Comparison of ENCODE assay signal across 9 cellular contexts in genomic region chr17:18859256-18859655, GRCh38. TPM values are rescaled to one million over a fixed set of nuclear protein-coding genes. Genes with fewer than 3 reads are reported as not detected.
DNase-seq lines count a peak whose midpoint lies in the region; ATAC-seq and TF ChIP-seq lines count a peak whose summit lies in the region.
"Had no signal": no experiment of that assay in that cellular context is flagged by ENCODE, and none has a peak within 500 bp of the region (broad histone marks: within the 10 kb centered on the region; RNA-seq: fewer than 3 reads in every experiment).

No MANE protein-coding gene starts in this region.

- no peak overlapping the region for H4K5ac ChIP-seq in mesendoderm (ENCODE audit: low read length)

- no TSS peak for BruUV-seq in MCF 10A (replicated peaks; lab: Mats Ljungman, UMichigan)

- no peaks in the 10 kb centered on the region for H3K27me3 Mint-ChIP-seq in CD4-positive, CD25-positive, alpha-beta regulatory T cell
- no peaks in the 10 kb centered on the region for H3K27me3 Mint-ChIP-seq in MCF 10A (ENCODE audit: insufficient read depth, unreplicated experiment)

- peak overlapping the region; percentile 55 to 90 (median 74) for H3K27ac Mint-ChIP-seq in CD4-positive, CD25-positive, alpha-beta regulatory T cell
- peak overlapping the region; percentile 79 for H3K27ac Mint-ChIP-seq in MCF 10A (ENCODE audit: low read depth, unreplicated experiment)

- POLR2A ChIA-PET in MCF 10A (lab: Yijun Ruan, JAX) = interaction anchor here (0.7 to 2.9 kb wide), 8 partner anchors 8 to 633 kb away, joined by 3 to 31 read pairs (median 5); partner anchors contain the start of gene FAM83G

- no peak overlapping the region for H4K8ac ChIP-seq in mesendoderm (ENCODE audit: low read depth, low read length)

- no peaks in the 10 kb centered on the region for H3K9me3 ChIP-seq in CD4-positive, CD25-positive, alpha-beta regulatory T cell (ENCODE audit: control insufficient read depth in 2 of 2, low read length in 2 of 2)

- peaks cover 20% of the 10 kb centered on the region for H3K79me2 ChIP-seq in mesendoderm (ENCODE audit: control insufficient read depth, insufficient read depth, low read length)

- H3K4me1 ChIP-seq in CD4-positive, CD25-positive, alpha-beta regulatory T cell (ENCODE audit: control insufficient read depth, insufficient read depth, low read length, poor library complexity, severe bottlenecking) = peaks cover 40% of the 10 kb centered on the region
- peaks cover 3% of the 10 kb centered on the region for H3K4me1 ChIP-seq in mesendoderm (ENCODE audit: control insufficient read depth, low read depth, low read length)

- intact Hi-C loops in MCF 10A (cut with micrococcal nuclease) = no loop called here

- H3K23ac ChIP-seq in mesendoderm (ENCODE audit: low read length) = no peak overlapping the region

- CTCF ChIA-PET in MCF 10A (lab: Yijun Ruan, JAX) = interaction anchor here (1.2 kb wide), 1 partner anchor 11 kb away, joined by 8 read pairs; no protein-coding TSS in a partner anchor

- no peak overlapping the region for H3K4ac ChIP-seq in mesendoderm (ENCODE audit: low read depth, low read length)

- ATAC-seq in CD4-positive, CD25-positive, alpha-beta regulatory T cell (ENCODE audit: low read depth in 2 of 2) = no peak
- ATAC-seq in GM18517 (IDR thresholded peaks at IDR 0.05; ENCODE audit: unreplicated experiment) (no peak), GM21360 (IDR thresholded peaks at IDR 0.05; ENCODE audit: unreplicated experiment) (no peak)
- ATAC-seq: left colon had no signal

- H3K9ac ChIP-seq in mesendoderm (ENCODE audit: low read length) = peak overlapping the region; percentile 11

- H3K36me3 Mint-ChIP-seq in CD4-positive, CD25-positive, alpha-beta regulatory T cell = peaks cover 4% of the 10 kb centered on the region
- no peaks in the 10 kb centered on the region for H3K36me3 Mint-ChIP-seq in MCF 10A (ENCODE audit: insufficient read depth, unreplicated experiment)

- TF ChIP-seq CTCF in MCF 10A (IDR thresholded peaks at IDR 0.05; ENCODE audit: unreplicated experiment) = no peak

- H3K56ac ChIP-seq in mesendoderm (ENCODE audit: low read length) = peak overlapping the region; percentile 26

- H3K4me2 ChIP-seq in mesendoderm (ENCODE audit: low read length) = peak overlapping the region; percentile 39

- H2BK5ac ChIP-seq in mesendoderm (ENCODE audit: low read length) = no peak overlapping the region

- no peak for DNase-seq in CD4-positive, CD25-positive, alpha-beta regulatory T cell
- peak; percentile 28 for DNase-seq in M059J (ENCODE audit: low read depth)
- no peak for DNase-seq in MCF 10A (ENCODE audit: unreplicated experiment)
- DNase-seq in mesendoderm = peak; percentile 16
- DNase-seq in activated effector memory CD4-positive, alpha-beta T cell treated with Interleukin-2 at 50 U/mL for 16 hours = no peak
- no peak for DNase-seq in NCI-H2081 treated with DMSO at 0.1 percent for 48 hours (lab: John Stamatoyannopoulos, UW)

- peak overlapping the region; percentile 76 for H3K27ac ChIP-seq in CD4-positive, CD25-positive, alpha-beta regulatory T cell (ENCODE audit: insufficient read depth, low read length, poor library complexity, severe bottlenecking)
- no peak overlapping the region for H3K27ac ChIP-seq in mesendoderm (ENCODE audit: low read depth, low read length)

- no peaks in the 10 kb centered on the region for H3K27me3 ChIP-seq in CD4-positive, CD25-positive, alpha-beta regulatory T cell (ENCODE audit: control insufficient read depth, insufficient read depth, low read length)
- no peaks in the 10 kb centered on the region for H3K27me3 ChIP-seq in mesendoderm (ENCODE audit: insufficient read depth, low read length, poor library complexity)

- no CpG with 5 or more reads among the region's 4 CpGs for WGBS in mesendoderm (ENCODE audit: extremely low coverage, insufficient coverage, low lambda C conversion rate)

- no peaks in the 10 kb centered on the region for H3K9me3 Mint-ChIP-seq in CD4-positive, CD25-positive, alpha-beta regulatory T cell
- no peaks in the 10 kb centered on the region for H3K9me3 Mint-ChIP-seq in MCF 10A (ENCODE audit: unreplicated experiment)

- H2BK120ac ChIP-seq in mesendoderm (ENCODE audit: low read depth, low read length) = no peak overlapping the region

- H3K18ac ChIP-seq in mesendoderm (ENCODE audit: low read length) = no peak overlapping the region

- no peak overlapping the region for H2BK15ac ChIP-seq in mesendoderm (replicated peaks; ENCODE audit: low read depth)

- H3K36me3 ChIP-seq in CD4-positive, CD25-positive, alpha-beta regulatory T cell (ENCODE audit: control insufficient read depth, insufficient read depth, low read length) = no peaks in the 10 kb centered on the region
- H3K36me3 ChIP-seq in mesendoderm (ENCODE audit: control insufficient read depth, insufficient read depth, low read length) = no peaks in the 10 kb centered on the region

- peak overlapping the region; percentile 91 to 100 (median 96) for H3K4me3 Mint-ChIP-seq in CD4-positive, CD25-positive, alpha-beta regulatory T cell
- peak overlapping the region; percentile 82 for H3K4me3 Mint-ChIP-seq in MCF 10A (ENCODE audit: unreplicated experiment)

- H2AK5ac ChIP-seq in mesendoderm (ENCODE audit: low read length) = no peak overlapping the region

- H3K79me1 ChIP-seq in mesendoderm (ENCODE audit: low read length) = peaks cover 12% of the 10 kb centered on the region

- H3K4me3 ChIP-seq in CD4-positive, CD25-positive, alpha-beta regulatory T cell (ENCODE audit: low read depth, low read length) = peak overlapping the region; percentile 93
- no peak overlapping the region for H3K4me3 ChIP-seq in mesendoderm (ENCODE audit: low read length)

- H3K4me1 Mint-ChIP-seq in CD4-positive, CD25-positive, alpha-beta regulatory T cell = peaks cover 28 to 72% (median 39%) of the 10 kb centered on the region in 4 donors
- peaks cover 17% of the 10 kb centered on the region for H3K4me1 Mint-ChIP-seq in MCF 10A (ENCODE audit: insufficient read depth, unreplicated experiment)

RNA-seq across cellular contexts. Expression of gene PRPSAP2, which starts 1.3 kb away (rescaled TPM):
- 41.5 TPM for total RNA-seq in CD4-positive, CD25-positive, alpha-beta regulatory T cell
- 10 to 100 TPM; 45.3 to 59.5 (median 47.4) TPM for polyA plus RNA-seq in CD4-positive, CD25-positive, alpha-beta regulatory T cell
- total RNA-seq in M059J (2014; rRNA removed; shearing (Covaris generic)) = 36.6 and 50.3 TPM in 2 replicates
- total RNA-seq in MCF 10A (2022) = 33.6 and 35.8 TPM in 2 replicates
- polyA plus RNA-seq in mesendoderm (2013, experiment 1 of 2) = 38.2 TPM
- polyA plus RNA-seq in mesendoderm (2013, experiment 2 of 2) = 39.1 TPM

Comparison
In these comparisons a context has a peak if more than half of its experiments do, and no peak if none do; other contexts are left out.
1. DNase-seq: peak in M059J (single experiment) and mesendoderm (single experiment); none in CD4-positive, CD25-positive, alpha-beta regulatory T cell (0 of 3), MCF 10A (single experiment), activated effector memory CD4-positive, alpha-beta T cell treated with Interleukin-2 at 50 U/mL for 16 hours (single experiment) and NCI-H2081 treated with DMSO at 0.1 percent for 48 hours (single experiment).